1 cellular context compared by ENCODE assay signal in the genomic region with DNA sequence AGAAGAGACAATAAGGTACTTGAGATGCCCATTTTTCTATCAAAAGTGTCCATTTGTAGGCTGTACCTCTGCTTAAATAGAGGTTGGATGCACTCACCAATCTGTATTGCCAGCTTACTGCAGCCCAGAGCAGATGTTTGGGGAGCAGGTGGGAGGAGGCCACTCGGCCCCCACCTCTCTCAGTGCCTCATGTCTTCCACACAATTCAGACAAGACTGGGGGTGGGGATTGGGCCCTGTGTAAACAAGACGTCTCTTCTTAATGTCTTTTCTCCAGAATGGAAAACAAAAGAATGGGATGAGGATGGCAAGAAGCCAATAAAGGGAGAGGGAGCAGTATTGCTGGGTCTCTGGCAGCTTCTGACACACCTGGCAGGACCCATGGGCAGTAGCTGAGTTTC.
TF ChIP-seq lines count a peak whose summit lies in the region.

No MANE protein-coding gene starts in this region.

TF ChIP-seq in HEK293, 187 proteins besides CTCF, POLR2A, EP300 and RAD21 (continued from another document):
- TF ChIP-seq, protein P1, sequence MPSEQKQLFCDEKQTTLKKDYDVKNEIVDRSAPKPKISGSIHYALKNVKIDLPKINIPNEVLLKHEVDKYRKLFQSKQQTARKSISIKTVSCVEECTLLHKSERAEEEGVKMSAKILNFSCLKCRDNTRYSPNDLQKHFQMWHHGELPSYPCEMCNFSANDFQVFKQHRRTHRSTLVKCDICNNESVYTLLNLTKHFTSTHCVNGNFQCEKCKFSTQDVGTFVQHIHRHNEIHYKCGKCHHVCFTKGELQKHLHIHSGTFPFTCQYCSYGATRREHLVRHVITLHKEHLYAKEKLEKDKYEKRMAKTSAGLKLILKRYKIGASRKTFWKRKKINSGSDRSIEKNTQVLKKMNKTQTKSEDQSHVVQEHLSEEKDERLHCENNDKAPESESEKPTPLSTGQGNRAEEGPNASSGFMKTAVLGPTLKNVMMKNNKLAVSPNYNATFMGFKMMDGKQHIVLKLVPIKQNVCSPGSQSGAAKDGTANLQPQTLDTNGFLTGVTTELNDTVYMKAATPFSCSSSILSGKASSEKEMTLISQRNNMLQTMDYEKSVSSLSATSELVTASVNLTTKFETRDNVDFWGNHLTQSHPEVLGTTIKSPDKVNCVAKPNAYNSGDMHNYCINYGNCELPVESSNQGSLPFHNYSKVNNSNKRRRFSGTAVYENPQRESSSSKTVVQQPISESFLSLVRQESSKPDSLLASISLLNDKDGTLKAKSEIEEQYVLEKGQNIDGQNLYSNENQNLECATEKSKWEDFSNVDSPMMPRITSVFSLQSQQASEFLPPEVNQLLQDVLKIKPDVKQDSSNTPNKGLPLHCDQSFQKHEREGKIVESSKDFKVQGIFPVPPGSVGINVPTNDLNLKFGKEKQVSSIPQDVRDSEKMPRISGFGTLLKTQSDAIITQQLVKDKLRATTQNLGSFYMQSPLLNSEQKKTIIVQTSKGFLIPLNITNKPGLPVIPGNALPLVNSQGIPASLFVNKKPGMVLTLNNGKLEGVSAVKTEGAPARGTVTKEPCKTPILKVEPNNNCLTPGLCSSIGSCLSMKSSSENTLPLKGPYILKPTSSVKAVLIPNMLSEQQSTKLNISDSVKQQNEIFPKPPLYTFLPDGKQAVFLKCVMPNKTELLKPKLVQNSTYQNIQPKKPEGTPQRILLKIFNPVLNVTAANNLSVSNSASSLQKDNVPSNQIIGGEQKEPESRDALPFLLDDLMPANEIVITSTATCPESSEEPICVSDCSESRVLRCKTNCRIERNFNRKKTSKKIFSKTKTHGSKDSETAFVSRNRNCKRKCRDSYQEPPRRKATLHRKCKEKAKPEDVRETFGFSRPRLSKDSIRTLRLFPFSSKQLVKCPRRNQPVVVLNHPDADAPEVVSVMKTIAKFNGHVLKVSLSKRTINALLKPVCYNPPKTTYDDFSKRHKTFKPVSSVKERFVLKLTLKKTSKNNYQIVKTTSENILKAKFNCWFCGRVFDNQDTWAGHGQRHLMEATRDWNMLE (tag by site-specific recombination; conservative IDR thresholded peaks at IDR 0.05; ENCODE audit: low read depth), result no peak
- TF ChIP-seq EGR2 (tag by site-specific recombination; IDR thresholded peaks at IDR 0.05; ENCODE audit: low read depth) (peak; percentile 52), OSR2 (tag by site-specific recombination; IDR thresholded peaks at IDR 0.05) (no peak), ZFHX2 (tag by site-specific recombination; conservative IDR thresholded peaks at IDR 0.05) (peak; percentile 76), ZNF169 (tag by site-specific recombination; IDR thresholded peaks at IDR 0.05) (no peak), ZNF221 (tag by site-specific recombination; IDR thresholded peaks at IDR 0.05; ENCODE audit: borderline replicate concordance) (no peak), BCL11B (tag by site-specific recombination; IDR thresholded peaks at IDR 0.05; ENCODE audit: low read depth) (no peak), ZNF624 (tag by site-specific recombination; IDR thresholded peaks at IDR 0.05) (no peak), ZNF416 (tag by site-specific recombination; IDR thresholded peaks at IDR 0.05) (no peak), ZNF24 (tag by site-specific recombination; IDR thresholded peaks at IDR 0.05) (no peak), ZNF266 (tag by site-specific recombination; IDR thresholded peaks at IDR 0.05; ENCODE audit: low read depth) (no peak)
- TF ChIP-seq, protein P2, sequence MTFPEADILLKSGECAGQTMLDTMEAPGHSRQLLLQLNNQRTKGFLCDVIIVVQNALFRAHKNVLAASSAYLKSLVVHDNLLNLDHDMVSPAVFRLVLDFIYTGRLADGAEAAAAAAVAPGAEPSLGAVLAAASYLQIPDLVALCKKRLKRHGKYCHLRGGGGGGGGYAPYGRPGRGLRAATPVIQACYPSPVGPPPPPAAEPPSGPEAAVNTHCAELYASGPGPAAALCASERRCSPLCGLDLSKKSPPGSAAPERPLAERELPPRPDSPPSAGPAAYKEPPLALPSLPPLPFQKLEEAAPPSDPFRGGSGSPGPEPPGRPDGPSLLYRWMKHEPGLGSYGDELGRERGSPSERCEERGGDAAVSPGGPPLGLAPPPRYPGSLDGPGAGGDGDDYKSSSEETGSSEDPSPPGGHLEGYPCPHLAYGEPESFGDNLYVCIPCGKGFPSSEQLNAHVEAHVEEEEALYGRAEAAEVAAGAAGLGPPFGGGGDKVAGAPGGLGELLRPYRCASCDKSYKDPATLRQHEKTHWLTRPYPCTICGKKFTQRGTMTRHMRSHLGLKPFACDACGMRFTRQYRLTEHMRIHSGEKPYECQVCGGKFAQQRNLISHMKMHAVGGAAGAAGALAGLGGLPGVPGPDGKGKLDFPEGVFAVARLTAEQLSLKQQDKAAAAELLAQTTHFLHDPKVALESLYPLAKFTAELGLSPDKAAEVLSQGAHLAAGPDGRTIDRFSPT (tag by site-specific recombination; IDR thresholded peaks at IDR 0.05), result no peak
- TF ChIP-seq, protein P3, sequence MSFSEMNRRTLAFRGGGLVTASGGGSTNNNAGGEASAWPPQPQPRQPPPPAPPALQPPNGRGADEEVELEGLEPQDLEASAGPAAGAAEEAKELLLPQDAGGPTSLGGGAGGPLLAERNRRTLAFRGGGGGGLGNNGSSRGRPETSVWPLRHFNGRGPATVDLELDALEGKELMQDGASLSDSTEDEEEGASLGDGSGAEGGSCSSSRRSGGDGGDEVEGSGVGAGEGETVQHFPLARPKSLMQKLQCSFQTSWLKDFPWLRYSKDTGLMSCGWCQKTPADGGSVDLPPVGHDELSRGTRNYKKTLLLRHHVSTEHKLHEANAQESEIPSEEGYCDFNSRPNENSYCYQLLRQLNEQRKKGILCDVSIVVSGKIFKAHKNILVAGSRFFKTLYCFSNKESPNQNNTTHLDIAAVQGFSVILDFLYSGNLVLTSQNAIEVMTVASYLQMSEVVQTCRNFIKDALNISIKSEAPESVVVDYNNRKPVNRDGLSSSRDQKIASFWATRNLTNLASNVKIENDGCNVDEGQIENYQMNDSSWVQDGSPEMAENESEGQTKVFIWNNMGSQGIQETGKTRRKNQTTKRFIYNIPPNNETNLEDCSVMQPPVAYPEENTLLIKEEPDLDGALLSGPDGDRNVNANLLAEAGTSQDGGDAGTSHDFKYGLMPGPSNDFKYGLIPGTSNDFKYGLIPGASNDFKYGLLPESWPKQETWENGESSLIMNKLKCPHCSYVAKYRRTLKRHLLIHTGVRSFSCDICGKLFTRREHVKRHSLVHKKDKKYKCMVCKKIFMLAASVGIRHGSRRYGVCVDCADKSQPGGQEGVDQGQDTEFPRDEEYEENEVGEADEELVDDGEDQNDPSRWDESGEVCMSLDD (tag by site-specific recombination; IDR thresholded peaks at IDR 0.05), result no peak
- TF ChIP-seq, protein P4, sequence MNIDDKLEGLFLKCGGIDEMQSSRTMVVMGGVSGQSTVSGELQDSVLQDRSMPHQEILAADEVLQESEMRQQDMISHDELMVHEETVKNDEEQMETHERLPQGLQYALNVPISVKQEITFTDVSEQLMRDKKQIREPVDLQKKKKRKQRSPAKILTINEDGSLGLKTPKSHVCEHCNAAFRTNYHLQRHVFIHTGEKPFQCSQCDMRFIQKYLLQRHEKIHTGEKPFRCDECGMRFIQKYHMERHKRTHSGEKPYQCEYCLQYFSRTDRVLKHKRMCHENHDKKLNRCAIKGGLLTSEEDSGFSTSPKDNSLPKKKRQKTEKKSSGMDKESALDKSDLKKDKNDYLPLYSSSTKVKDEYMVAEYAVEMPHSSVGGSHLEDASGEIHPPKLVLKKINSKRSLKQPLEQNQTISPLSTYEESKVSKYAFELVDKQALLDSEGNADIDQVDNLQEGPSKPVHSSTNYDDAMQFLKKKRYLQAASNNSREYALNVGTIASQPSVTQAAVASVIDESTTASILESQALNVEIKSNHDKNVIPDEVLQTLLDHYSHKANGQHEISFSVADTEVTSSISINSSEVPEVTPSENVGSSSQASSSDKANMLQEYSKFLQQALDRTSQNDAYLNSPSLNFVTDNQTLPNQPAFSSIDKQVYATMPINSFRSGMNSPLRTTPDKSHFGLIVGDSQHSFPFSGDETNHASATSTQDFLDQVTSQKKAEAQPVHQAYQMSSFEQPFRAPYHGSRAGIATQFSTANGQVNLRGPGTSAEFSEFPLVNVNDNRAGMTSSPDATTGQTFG (tag by site-specific recombination; IDR thresholded peaks at IDR 0.05; ENCODE audit: borderline replicate concordance), result no peak
- TF ChIP-seq, protein P5, sequence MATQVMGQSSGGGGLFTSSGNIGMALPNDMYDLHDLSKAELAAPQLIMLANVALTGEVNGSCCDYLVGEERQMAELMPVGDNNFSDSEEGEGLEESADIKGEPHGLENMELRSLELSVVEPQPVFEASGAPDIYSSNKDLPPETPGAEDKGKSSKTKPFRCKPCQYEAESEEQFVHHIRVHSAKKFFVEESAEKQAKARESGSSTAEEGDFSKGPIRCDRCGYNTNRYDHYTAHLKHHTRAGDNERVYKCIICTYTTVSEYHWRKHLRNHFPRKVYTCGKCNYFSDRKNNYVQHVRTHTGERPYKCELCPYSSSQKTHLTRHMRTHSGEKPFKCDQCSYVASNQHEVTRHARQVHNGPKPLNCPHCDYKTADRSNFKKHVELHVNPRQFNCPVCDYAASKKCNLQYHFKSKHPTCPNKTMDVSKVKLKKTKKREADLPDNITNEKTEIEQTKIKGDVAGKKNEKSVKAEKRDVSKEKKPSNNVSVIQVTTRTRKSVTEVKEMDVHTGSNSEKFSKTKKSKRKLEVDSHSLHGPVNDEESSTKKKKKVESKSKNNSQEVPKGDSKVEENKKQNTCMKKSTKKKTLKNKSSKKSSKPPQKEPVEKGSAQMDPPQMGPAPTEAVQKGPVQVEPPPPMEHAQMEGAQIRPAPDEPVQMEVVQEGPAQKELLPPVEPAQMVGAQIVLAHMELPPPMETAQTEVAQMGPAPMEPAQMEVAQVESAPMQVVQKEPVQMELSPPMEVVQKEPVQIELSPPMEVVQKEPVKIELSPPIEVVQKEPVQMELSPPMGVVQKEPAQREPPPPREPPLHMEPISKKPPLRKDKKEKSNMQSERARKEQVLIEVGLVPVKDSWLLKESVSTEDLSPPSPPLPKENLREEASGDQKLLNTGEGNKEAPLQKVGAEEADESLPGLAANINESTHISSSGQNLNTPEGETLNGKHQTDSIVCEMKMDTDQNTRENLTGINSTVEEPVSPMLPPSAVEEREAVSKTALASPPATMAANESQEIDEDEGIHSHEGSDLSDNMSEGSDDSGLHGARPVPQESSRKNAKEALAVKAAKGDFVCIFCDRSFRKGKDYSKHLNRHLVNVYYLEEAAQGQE (tag by site-specific recombination; IDR thresholded peaks at IDR 0.05), result no peak
- TF ChIP-seq, protein P6, sequence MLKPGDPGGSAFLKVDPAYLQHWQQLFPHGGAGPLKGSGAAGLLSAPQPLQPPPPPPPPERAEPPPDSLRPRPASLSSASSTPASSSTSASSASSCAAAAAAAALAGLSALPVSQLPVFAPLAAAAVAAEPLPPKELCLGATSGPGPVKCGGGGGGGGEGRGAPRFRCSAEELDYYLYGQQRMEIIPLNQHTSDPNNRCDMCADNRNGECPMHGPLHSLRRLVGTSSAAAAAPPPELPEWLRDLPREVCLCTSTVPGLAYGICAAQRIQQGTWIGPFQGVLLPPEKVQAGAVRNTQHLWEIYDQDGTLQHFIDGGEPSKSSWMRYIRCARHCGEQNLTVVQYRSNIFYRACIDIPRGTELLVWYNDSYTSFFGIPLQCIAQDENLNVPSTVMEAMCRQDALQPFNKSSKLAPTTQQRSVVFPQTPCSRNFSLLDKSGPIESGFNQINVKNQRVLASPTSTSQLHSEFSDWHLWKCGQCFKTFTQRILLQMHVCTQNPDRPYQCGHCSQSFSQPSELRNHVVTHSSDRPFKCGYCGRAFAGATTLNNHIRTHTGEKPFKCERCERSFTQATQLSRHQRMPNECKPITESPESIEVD (tag by site-specific recombination; IDR thresholded peaks at IDR 0.05), result no peak
